In the genomic region with DNA sequence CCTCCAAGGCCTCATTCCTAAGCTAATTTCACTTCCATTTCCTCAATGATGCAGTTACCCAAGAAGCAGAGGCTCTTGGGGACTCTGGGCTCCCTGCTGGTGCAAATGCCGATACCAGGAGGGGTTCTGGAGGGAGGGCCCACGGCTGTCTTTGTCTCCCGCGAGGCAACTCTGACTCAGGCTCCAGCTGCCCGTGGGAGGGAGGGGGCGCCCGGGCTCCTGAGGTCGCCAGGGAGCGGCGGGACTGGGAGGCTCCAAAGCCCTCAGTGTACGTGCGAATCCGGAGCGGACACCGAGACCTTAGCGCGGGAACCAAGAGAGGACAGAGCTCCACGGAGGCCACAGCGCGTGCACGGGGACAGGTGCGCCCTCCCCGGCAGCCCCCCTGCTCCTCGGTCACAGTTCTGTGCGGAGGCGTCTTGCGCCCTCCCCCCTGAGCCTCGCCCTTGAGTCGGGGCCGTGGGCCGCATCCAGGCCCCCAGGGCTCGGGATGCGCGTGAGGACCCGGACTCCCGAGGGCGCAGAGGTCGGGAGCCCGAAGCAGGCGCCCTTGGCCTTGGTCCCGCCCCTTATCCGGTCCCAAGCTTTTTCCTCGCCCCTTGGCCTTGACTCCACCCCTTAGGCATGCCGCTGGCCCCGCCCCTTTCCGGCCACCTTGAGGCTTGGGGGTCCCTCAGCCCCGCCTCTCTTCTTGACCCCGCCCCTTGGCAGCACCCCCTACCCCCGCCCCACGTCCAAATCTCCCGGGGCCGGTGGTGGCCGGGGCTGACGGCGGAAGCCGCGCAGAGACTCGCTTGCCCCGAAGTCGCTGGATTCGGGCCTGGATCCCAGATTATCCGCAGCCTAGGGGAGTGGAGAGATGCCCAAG, we compare ENCODE assay signal across 8 cellular contexts. TPM values are rescaled to one million over a fixed set of nuclear protein-coding genes. Genes with fewer than 3 reads are reported as not detected.
A peak's percentile ranks its signal among the peaks of the same experiment; 100 is the strongest.
DNase-seq lines count a peak whose midpoint lies in the region; ATAC-seq and TF ChIP-seq lines count a peak whose summit lies in the region.

No MANE protein-coding gene starts in this region.

- CTCF ChIA-PET in activated naive CD4-positive, alpha-beta T cell treated with anti-CD3 and anti-CD28 coated beads for 36 hours (lab: Charles Lee): no interaction called here

- peak overlapping the region in 1 of 2 donors; percentile 59 for H3K27ac ChIP-seq in right atrium auricular region

- peak; percentile 54 for DNase-seq in Daoy (ENCODE audit: low read depth)
- peak; percentile 14 for DNase-seq in M059J (ENCODE audit: low read depth)
- peak; percentile 62 for DNase-seq in activated naive CD4-positive, alpha-beta T cell treated with anti-CD3 and anti-CD28 coated beads for 36 hours
- DNase-seq in right atrium auricular region (ENCODE audit: low spot score): no peak
- peak; percentile 85 for DNase-seq in sciatic nerve (ENCODE audit: low spot score)
- DNase-seq in GF-D8 (lab: John Stamatoyannopoulos, UW): no peak

- H3K27me3 ChIP-seq in right atrium auricular region: peaks cover 8 to 21% of the 10 kb centered on the region in 2 donors

- no peaks in the 10 kb centered on the region for H3K36me3 ChIP-seq in right atrium auricular region

- H3K36me3 Mint-ChIP-seq in activated naive CD4-positive, alpha-beta T cell treated with anti-CD3 and anti-CD28 coated beads for 36 hours (ENCODE audit: low read depth): no peaks in the 10 kb centered on the region

- no peaks in the 10 kb centered on the region for H3K9me3 Mint-ChIP-seq in activated naive CD4-positive, alpha-beta T cell treated with anti-CD3 and anti-CD28 coated beads for 36 hours

- peak in 1 of 2 donors; percentile 7 for TF ChIP-seq CTCF in right atrium auricular region (IDR thresholded peaks at IDR 0.05)

- peaks cover 21% of the 10 kb centered on the region for H3K27me3 Mint-ChIP-seq in activated naive CD4-positive, alpha-beta T cell treated with anti-CD3 and anti-CD28 coated beads for 36 hours (ENCODE audit: low read depth)

- peaks cover 0 to 39% of the 10 kb centered on the region in 2 donors for H3K4me1 ChIP-seq in right atrium auricular region

- H3K27ac Mint-ChIP-seq in activated naive CD4-positive, alpha-beta T cell treated with anti-CD3 and anti-CD28 coated beads for 36 hours: no peak overlapping the region

- H3K4me3 ChIP-seq in right atrium auricular region: peak overlapping the region; percentile 35 to 61

- intact Hi-C loops in activated naive CD4-positive, alpha-beta T cell treated with anti-CD3 and anti-CD28 coated beads for 36 hours (cut with micrococcal nuclease): loop anchor here (1.0 to 2.0 kb wide), 2 partner anchors 21 to 43 kb away; no protein-coding TSS in a partner anchor
- intact Hi-C loops in sciatic nerve (cut with DNase I): no loop called here

- H3K4me1 Mint-ChIP-seq in activated naive CD4-positive, alpha-beta T cell treated with anti-CD3 and anti-CD28 coated beads for 36 hours (ENCODE audit: low read depth): peaks cover 17% of the 10 kb centered on the region

- peak; percentile 37 for ATAC-seq in GM21360 (IDR thresholded peaks at IDR 0.05; ENCODE audit: unreplicated experiment)
- peak; percentile 72 for ATAC-seq in sciatic nerve
- ATAC-seq in GM18858 (IDR thresholded peaks at IDR 0.05; ENCODE audit: unreplicated experiment): no peak

- H3K9me3 ChIP-seq in right atrium auricular region: no peaks in the 10 kb centered on the region

- H3K4me3 Mint-ChIP-seq in activated naive CD4-positive, alpha-beta T cell treated with anti-CD3 and anti-CD28 coated beads for 36 hours: peak overlapping the region; percentile 56

RNA-seq across cellular contexts. Expression of gene SHISA8, which starts 4.7 kb away (rescaled TPM):
- total RNA-seq in Daoy (2014; rRNA removed; shearing (Covaris generic)): not detected in 2 replicates
- total RNA-seq in M059J (2014; rRNA removed; shearing (Covaris generic)): not detected in 2 replicates
- 1 to 10 TPM; 1.7 to 1.8 TPM for total RNA-seq in activated naive CD4-positive, alpha-beta T cell treated with anti-CD3 and anti-CD28 coated beads for 36 hours
- total RNA-seq in right atrium auricular region (under 1 TPM; 0.31 to 0.67 TPM), sciatic nerve (0.40 TPM)

RNA-seq across cellular contexts. Expression of gene TNFRSF13C, which starts 7.0 kb away (rescaled TPM):
- 0.17 and 0.27 TPM in 2 replicates for total RNA-seq in Daoy (2014; rRNA removed; shearing (Covaris generic))
- 0.05 and 0.10 TPM in 2 replicates for total RNA-seq in M059J (2014; rRNA removed; shearing (Covaris generic))
- total RNA-seq in activated naive CD4-positive, alpha-beta T cell treated with anti-CD3 and anti-CD28 coated beads for 36 hours: 1 to 10 TPM; 3.2 to 3.8 TPM
- total RNA-seq in right atrium auricular region: under 1 TPM; 0.11 to 0.12 TPM
- total RNA-seq in sciatic nerve: 1.2 TPM

RNA-seq across cellular contexts. Expression of gene CENPM, which starts 27.4 kb away (rescaled TPM):
- 44.2 and 57.3 TPM in 2 replicates for total RNA-seq in Daoy (2014; rRNA removed; shearing (Covaris generic))
- 47.5 and 62.8 TPM in 2 replicates for total RNA-seq in M059J (2014; rRNA removed; shearing (Covaris generic))
- total RNA-seq in activated naive CD4-positive, alpha-beta T cell treated with anti-CD3 and anti-CD28 coated beads for 36 hours: 100 to 1,000 TPM in 1 of 2 experiments, 10 to 100 TPM in 1; 95.4 to 110 TPM
- total RNA-seq in right atrium auricular region: not detected
- total RNA-seq in sciatic nerve: not detected

RNA-seq across cellular contexts. Expression of gene SEPTIN3, which starts 49.7 kb away (rescaled TPM):
- 0.74 and 0.77 TPM in 2 replicates for total RNA-seq in Daoy (2014; rRNA removed; shearing (Covaris generic))
- 0.05 and 0.17 TPM in 2 replicates for total RNA-seq in M059J (2014; rRNA removed; shearing (Covaris generic))
- 1 to 10 TPM; 1.0 to 1.5 TPM for total RNA-seq in activated naive CD4-positive, alpha-beta T cell treated with anti-CD3 and anti-CD28 coated beads for 36 hours
- total RNA-seq in right atrium auricular region (under 1 TPM in 1 of 2 donors, not detected in 1; 0.07 TPM), sciatic nerve (35.5 TPM)

Comparison
In these comparisons a context has a peak if more than half of its experiments do, and no peak if none do; other contexts are left out.
1. DNase-seq: peak in Daoy (single experiment), M059J (single experiment), activated naive CD4-positive, alpha-beta T cell treated with anti-CD3 and anti-CD28 coated beads for 36 hours (single experiment) and sciatic nerve (single experiment); none in right atrium auricular region (single experiment) and GF-D8 (single experiment).
2. RNA of gene CENPM, which starts 27.4 kb away (total RNA-seq): 95.4 to 110 TPM in activated naive CD4-positive, alpha-beta T cell treated with anti-CD3 and anti-CD28 coated beads for 36 hours, 47.5 to 62.8 TPM in M059J and 44.2 to 57.3 TPM in Daoy; not detected in right atrium auricular region and not detected in sciatic nerve (single experiment); every median in the first group is over 10 times any median in the second.